In the genomic region with DNA sequence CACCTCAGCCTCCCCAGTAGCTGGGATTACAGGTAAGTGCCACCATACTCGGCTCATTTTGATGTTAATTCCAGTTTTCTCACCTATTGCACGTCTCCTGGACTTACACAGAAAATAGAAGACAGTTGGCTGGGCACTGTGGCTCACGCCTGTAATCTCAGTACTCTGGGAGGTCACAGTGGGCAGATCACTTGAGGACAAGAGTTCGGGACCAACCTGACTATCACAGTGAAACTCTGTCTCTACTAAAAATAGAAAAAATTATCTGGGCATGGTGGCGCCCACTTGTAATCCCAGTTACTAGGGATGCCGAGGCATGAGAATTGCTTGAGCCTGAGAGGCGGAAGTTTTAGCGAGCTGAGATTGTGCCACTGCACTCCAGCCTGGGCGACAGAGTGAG, we compare ENCODE assay signal across 15 cellular contexts. TPM values are rescaled to one million over a fixed set of nuclear protein-coding genes. Genes with fewer than 3 reads are reported as not detected.
DNase-seq lines count a peak whose midpoint lies in the region; ATAC-seq, FAIRE-seq and TF ChIP-seq lines count a peak whose summit lies in the region.
"Had no signal": no experiment of that assay in that cellular context is flagged by ENCODE, and none has a peak within 500 bp of the region (broad histone marks: within the 10 kb centered on the region; RNA-seq: fewer than 3 reads in every experiment).

No MANE protein-coding gene starts in this region.

- no peak for DNase-seq in activated T-cell treated with anti-CD3 and anti-CD28 coated beads, Interleukin-2, amount 50 U/mL, for 24 hours
- DNase-seq in activated T-cell treated with anti-CD3 and anti-CD28 coated beads, Interleukin-2, amount 50 U/mL, for 48 hours = no peak
- DNase-seq in Karpas-422 (no peak), astrocyte (ENCODE audit: low read depth) (no peak), NK-92 (lab: John Stamatoyannopoulos, UW; ENCODE audit: unreplicated experiment) (no peak), amniotic stem cell (lab: John Stamatoyannopoulos, UW) (no peak)
- DNase-seq in stimulated activated naive B cell treated with anti-CD40 and anti-IgM and Interleukin-4, amounts not matched to agents 10 μg/mL and 1 μg/mL and 100 μg/mL, for 72 hours = no peak
- DNase-seq: 8988T; AML-193; C1 segment of cervical spinal cord; CD4-positive, alpha-beta memory T cell; DMS79; H7 had no signal

- H3K27ac Mint-ChIP-seq in activated T-cell treated with anti-CD3 and anti-CD28 coated beads, Interleukin-2, amount 50 U/mL, for 24 hours = peak overlapping the region; percentile 64
- H3K27ac Mint-ChIP-seq in astrocyte (ENCODE audit: unreplicated experiment) = peak overlapping the region; percentile 34
- peak overlapping the region; percentile 25 for H3K27ac Mint-ChIP-seq in stimulated activated naive B cell treated with anti-CD40 and anti-IgM and Interleukin-4, amounts not matched to agents 10 μg/mL and 1 μg/mL and 100 μg/mL, for 72 hours
- H3K27ac Mint-ChIP-seq: GM23338 had no signal

- 0 out of 2 replicates have a peak overlapping the region, but pooled peaks have one; percentile 35 for H3K27ac ChIP-seq in Karpas-422 (ENCODE audit: low read length)
- no peak overlapping the region for H3K27ac ChIP-seq in astrocyte (ENCODE audit: low read depth, low read length)

- ATAC-seq in stimulated activated naive B cell treated with anti-CD40 and anti-IgM and Interleukin-4, amounts not matched to agents 10 μg/mL and 1 μg/mL and 100 μg/mL, for 72 hours (replicated peaks) = no peak
- ATAC-seq: GM12878, GM23338 had no signal

- H4K20me1 ChIP-seq in Karpas-422 (ENCODE audit: insufficient read depth, low read depth, low read length) (peaks cover 39% of the 10 kb centered on the region), astrocyte (ENCODE audit: insufficient read depth, low read length) (peaks cover 88% of the 10 kb centered on the region)

- H3K27me3 ChIP-seq in Karpas-422 (ENCODE audit: low read length) = no peaks in the 10 kb centered on the region
- no peaks in the 10 kb centered on the region for H3K27me3 ChIP-seq in astrocyte (ENCODE audit: insufficient read depth, low read length)

- FAIRE-seq in astrocyte (lab: Jason Lieb, UNC) = no peak
- FAIRE-seq: GM12878 had no signal

- H3K4me3 Mint-ChIP-seq in activated T-cell treated with anti-CD3 and anti-CD28 coated beads, Interleukin-2, amount 50 U/mL, for 24 hours = no peak overlapping the region
- H3K4me3 Mint-ChIP-seq in astrocyte (ENCODE audit: unreplicated experiment) = no peak overlapping the region
- H3K4me3 Mint-ChIP-seq in stimulated activated naive B cell treated with anti-CD40 and anti-IgM and Interleukin-4, amounts not matched to agents 10 μg/mL and 1 μg/mL and 100 μg/mL, for 72 hours = no peak overlapping the region
- H3K4me3 Mint-ChIP-seq: GM23338 had no signal

- peak overlapping the region; percentile 17 for H3K4me2 ChIP-seq in Karpas-422 (ENCODE audit: low read depth, low read length, poor library complexity, severe bottlenecking)
- H3K4me2 ChIP-seq in astrocyte (ENCODE audit: low read length) = no peak overlapping the region
- H3K4me2 ChIP-seq: GM23338 had no signal

- H3K9me2 ChIP-seq in Karpas-422 (replicated peaks; ENCODE audit: insufficient read depth, low read length) = no peaks in the 10 kb centered on the region

- H2AFZ ChIP-seq in Karpas-422 (ENCODE audit: low read length) (no peak overlapping the region), astrocyte (ENCODE audit: low read depth, low read length) (no peak overlapping the region)
- H2AFZ ChIP-seq: GM23338 had no signal

- H3K4me1 Mint-ChIP-seq in activated T-cell treated with anti-CD3 and anti-CD28 coated beads, Interleukin-2, amount 50 U/mL, for 24 hours (ENCODE audit: low read depth) = peaks cover 86% of the 10 kb centered on the region
- peaks cover 45% of the 10 kb centered on the region for H3K4me1 Mint-ChIP-seq in astrocyte (ENCODE audit: low read depth, unreplicated experiment)
- peaks cover 47 to 88% of the 10 kb centered on the region in 2 donors for H3K4me1 Mint-ChIP-seq in stimulated activated naive B cell treated with anti-CD40 and anti-IgM and Interleukin-4, amounts not matched to agents 10 μg/mL and 1 μg/mL and 100 μg/mL, for 72 hours

- peaks cover 4% of the 10 kb centered on the region; the same call in 1 of the 2 replicates for H3K36me3 ChIP-seq in Karpas-422 (ENCODE audit: insufficient read depth, low read length)
- no peaks in the 10 kb centered on the region for H3K36me3 ChIP-seq in astrocyte (ENCODE audit: insufficient read depth, low read length)

- no peaks in the 10 kb centered on the region for H3K9me3 ChIP-seq in Karpas-422 (ENCODE audit: low read length)
- H3K9me3 ChIP-seq in astrocyte (ENCODE audit: insufficient read depth, low read depth, low read length) = no peaks in the 10 kb centered on the region

- no peak for TF ChIP-seq CTCF in astrocyte (IDR thresholded peaks at IDR 0.05; ENCODE audit: insufficient read depth, low read depth, low read length)

- H3K36me3 Mint-ChIP-seq in activated T-cell treated with anti-CD3 and anti-CD28 coated beads, Interleukin-2, amount 50 U/mL, for 24 hours (ENCODE audit: low read depth) = peaks cover 15% of the 10 kb centered on the region
- H3K36me3 Mint-ChIP-seq in astrocyte (ENCODE audit: low read depth, unreplicated experiment) = no peaks in the 10 kb centered on the region
- H3K36me3 Mint-ChIP-seq in stimulated activated naive B cell treated with anti-CD40 and anti-IgM and Interleukin-4, amounts not matched to agents 10 μg/mL and 1 μg/mL and 100 μg/mL, for 72 hours = peaks cover 8 to 15% of the 10 kb centered on the region in 2 donors

- H3K79me2 ChIP-seq in Karpas-422 (ENCODE audit: low read length) (peaks cover 97% of the 10 kb centered on the region), astrocyte (ENCODE audit: insufficient read depth, low read length) (peaks cover 99% of the 10 kb centered on the region)

- H3K9me3 Mint-ChIP-seq in activated T-cell treated with anti-CD3 and anti-CD28 coated beads, Interleukin-2, amount 50 U/mL, for 24 hours = no peaks in the 10 kb centered on the region
- H3K9me3 Mint-ChIP-seq in astrocyte (ENCODE audit: unreplicated experiment) = no peaks in the 10 kb centered on the region
- H3K9me3 Mint-ChIP-seq in stimulated activated naive B cell treated with anti-CD40 and anti-IgM and Interleukin-4, amounts not matched to agents 10 μg/mL and 1 μg/mL and 100 μg/mL, for 72 hours = no peaks in the 10 kb centered on the region
- H3K9me3 Mint-ChIP-seq: CD4-positive, alpha-beta memory T cell; GM23338 had no signal

- H3K4me3 ChIP-seq in Karpas-422 (ENCODE audit: low read length) (no peak overlapping the region), astrocyte (ENCODE audit: insufficient read depth, low read depth, low read length) (no peak overlapping the region)
- H3K4me3 ChIP-seq: GM12878, GM23338 had no signal

- H3K27me3 Mint-ChIP-seq in activated T-cell treated with anti-CD3 and anti-CD28 coated beads, Interleukin-2, amount 50 U/mL, for 24 hours = no peaks in the 10 kb centered on the region
- no peaks in the 10 kb centered on the region for H3K27me3 Mint-ChIP-seq in astrocyte (ENCODE audit: low read depth, unreplicated experiment)
- no peaks in the 10 kb centered on the region for H3K27me3 Mint-ChIP-seq in stimulated activated naive B cell treated with anti-CD40 and anti-IgM and Interleukin-4, amounts not matched to agents 10 μg/mL and 1 μg/mL and 100 μg/mL, for 72 hours
- H3K27me3 Mint-ChIP-seq: CD4-positive, alpha-beta memory T cell had no signal

- peaks cover 95% of the 10 kb centered on the region for H3K4me1 ChIP-seq in Karpas-422 (ENCODE audit: low read length)
- peaks cover 21% of the 10 kb centered on the region for H3K4me1 ChIP-seq in astrocyte (ENCODE audit: insufficient read depth, low read length)

- H3K9ac ChIP-seq in Karpas-422 (ENCODE audit: low read length) = no peak overlapping the region
- no peak overlapping the region for H3K9ac ChIP-seq in astrocyte (ENCODE audit: low read length)

RNA-seq across cellular contexts. Expression of gene DYRK1A, which starts 44.1 kb away (rescaled TPM):
- 65.3 and 98.2 TPM in 2 replicates for total RNA-seq in Karpas-422 (2014; rRNA removed; shearing (Covaris generic); ENCODE audit: low replicate concordance)
- total RNA-seq in astrocyte = 41.7 and 44.6 TPM in 2 replicates
